8 cellular contexts compared by ENCODE assay signal in the genomic region with DNA sequence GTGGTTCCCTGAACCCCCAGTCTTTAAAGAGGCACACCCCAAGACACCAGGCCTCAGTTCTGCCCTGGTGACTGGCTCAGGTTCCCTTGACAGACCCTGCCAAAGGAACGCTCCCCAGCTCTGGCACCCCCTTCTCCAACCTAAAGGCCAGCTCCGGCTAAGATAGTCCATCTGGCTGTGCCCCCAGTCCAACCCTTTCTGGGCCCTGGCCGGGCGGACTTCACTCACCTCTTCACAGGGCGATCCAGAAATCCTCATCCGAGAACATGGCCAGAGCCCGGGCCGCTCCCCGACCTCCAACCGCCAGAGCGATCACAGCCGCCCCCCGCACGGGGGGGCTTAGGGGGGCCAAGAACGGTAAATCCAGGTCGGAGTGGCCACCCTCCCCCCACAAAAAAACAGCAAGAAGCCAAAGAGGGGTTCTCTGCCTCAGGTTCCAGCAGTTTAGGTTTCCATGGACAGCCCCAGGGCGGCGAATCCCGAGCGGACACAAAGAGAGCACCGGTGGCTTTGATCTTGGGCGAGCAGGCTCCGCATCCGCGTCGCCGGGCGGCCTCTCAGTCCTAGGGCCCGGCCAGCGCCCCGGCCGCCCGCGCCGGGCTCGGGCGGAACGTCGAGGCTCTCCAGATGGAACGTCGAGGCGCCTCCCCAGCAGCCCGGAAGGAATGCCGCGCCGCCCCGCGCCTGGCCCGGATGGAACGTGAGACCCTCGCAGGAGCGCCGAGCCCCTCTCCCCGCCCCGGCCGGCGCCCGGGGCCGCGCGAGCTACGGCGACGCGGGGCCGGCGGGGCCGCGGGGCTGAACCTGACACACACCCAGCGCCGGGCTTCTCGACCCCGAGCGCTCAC. TPM values are rescaled to one million over a fixed set of nuclear protein-coding genes. Genes with fewer than 3 reads are reported as not detected.
DNase-seq lines count a peak whose midpoint lies in the region; ATAC-seq and TF ChIP-seq lines count a peak whose summit lies in the region.

No MANE protein-coding gene starts in this region.

- peak overlapping the region; percentile 55 for H3K27ac Mint-ChIP-seq in CD4-positive, alpha-beta T cell
- H3K27ac Mint-ChIP-seq in activated naive CD4-positive, alpha-beta T cell treated with anti-CD3 and anti-CD28 coated beads, Interleukin-2, amount 10 ng/mL, durations not matched to agents 7 days and 5 days = peak overlapping the region; percentile 88

- peak overlapping the region; percentile 81 for H3K23ac ChIP-seq in IMR-90 (ENCODE audit: low read depth, low read length)

- TF ChIP-seq RAD21 in IMR-90 (IDR thresholded peaks at IDR 0.05; ENCODE audit: low read length) = no peak

- no peak for TF ChIP-seq POLR2A in IMR-90 (IDR thresholded peaks at IDR 0.05; ENCODE audit: low read depth, low read length)

- DNase-seq in CD4-positive, alpha-beta T cell = peak in 3 of 10 experiments; percentile 6 to 16 (median 9)
- DNase-seq in IMR-90 = no peak
- peak; percentile 46 for DNase-seq in activated naive CD4-positive, alpha-beta T cell treated with anti-CD3 and anti-CD28 coated beads, Interleukin-2, amount 10 ng/mL, durations not matched to agents 7 days and 5 days
- DNase-seq in left ventricle myocardium superior = peak; percentile 48
- peak; percentile 64 for DNase-seq in sciatic nerve (ENCODE audit: low spot score)
- no peak for DNase-seq in globus pallidus (ENCODE audit: low spot score)
- no peak for DNase-seq in middle frontal gyrus (ENCODE audit: extremely low spot score, low spot score)

- ATAC-seq in CD4-positive, alpha-beta T cell (ENCODE audit: poor library complexity) = peak; percentile 6
- ATAC-seq in GM19463 (IDR thresholded peaks at IDR 0.05; ENCODE audit: unreplicated experiment) = peak; percentile 2
- peak; percentile 2 for ATAC-seq in IMR-90 (ENCODE audit: low read depth)
- ATAC-seq in left ventricle myocardium superior = peak; percentile 0
- ATAC-seq in sciatic nerve = no peak

- no peak overlapping the region for H2BK120ac ChIP-seq in IMR-90 (ENCODE audit: low read depth, low read length)

- H3K56ac ChIP-seq in IMR-90 (ENCODE audit: extremely low read depth, insufficient read depth, low read length) = peak overlapping the region; percentile 81

- peaks cover 7% of the 10 kb centered on the region for H3K4me1 ChIP-seq in IMR-90 (ENCODE audit: control insufficient read depth, insufficient read depth, low read length)

- dilution Hi-C loops in IMR-90 (cut with HindIII; ENCODE audit: low sequenced_read_pairs, unreplicated experiment) = no loop called here

- in situ Hi-C loops in IMR-90 (cut with MboI; ENCODE audit: low sequenced_read_pairs) = loop anchor here (5.0 kb wide), 1 partner anchor 178 kb away; no protein-coding TSS in a partner anchor

- peak overlapping the region; percentile 94 for H3K9ac ChIP-seq in IMR-90 (ENCODE audit: low read depth, low read length)

- intact Hi-C loops in CD4-positive, alpha-beta T cell (cut with DNase I, micrococcal nuclease) = loop anchor here in 1 of 2 experiments (5.0 kb wide), 1 partner anchor 73 kb away; a partner anchor contains a TSS
- intact Hi-C loops in IMR-90 (cut with micrococcal nuclease) = no loop called here
- intact Hi-C loops in left ventricle myocardium superior (cut with micrococcal nuclease) = loop anchor here (10.0 kb wide), 1 partner anchor 175 kb away; no protein-coding TSS in a partner anchor
- intact Hi-C loops in sciatic nerve (cut with DNase I) = loop anchor here (10.0 kb wide), 2 partner anchors 65 to 175 kb away; no protein-coding TSS in a partner anchor

- H2BK5ac ChIP-seq in IMR-90 (ENCODE audit: low read depth, low read length, poor library complexity, severe bottlenecking) = peak overlapping the region; percentile 98

- H3K27ac ChIP-seq in CD4-positive, alpha-beta T cell (ENCODE audit: low read depth, low read length) = peak overlapping the region; percentile 90
- H3K27ac ChIP-seq in IMR-90 (ENCODE audit: insufficient read depth, low read length) = peak overlapping the region; percentile 98

- peak overlapping the region; percentile 100 for H2AFZ ChIP-seq in IMR-90 (replicated peaks; ENCODE audit: low read length, poor library complexity)

- peaks cover 49% of the 10 kb centered on the region for H4K20me1 ChIP-seq in IMR-90 (ENCODE audit: insufficient read depth, low read length)

- TF ChIP-seq CTCF in CD4-positive, alpha-beta T cell (IDR thresholded peaks at IDR 0.05) = no peak
- TF ChIP-seq CTCF in IMR-90 (conservative IDR thresholded peaks at IDR 0.05; ENCODE audit: low read depth, low read length) = no peak

- H4K8ac ChIP-seq in IMR-90 (ENCODE audit: low read depth in 2 of 2, low read length in 2 of 2) = peak overlapping the region; percentile 82 to 96; a peak in 3 of 4 replicates

- peak overlapping the region; percentile 89 for H4K91ac ChIP-seq in IMR-90 (ENCODE audit: insufficient read depth, low read depth, low read length)

- peaks cover 40% of the 10 kb centered on the region for H3K36me3 Mint-ChIP-seq in CD4-positive, alpha-beta T cell (ENCODE audit: low read depth)
- H3K36me3 Mint-ChIP-seq in activated naive CD4-positive, alpha-beta T cell treated with anti-CD3 and anti-CD28 coated beads, Interleukin-2, amount 10 ng/mL, durations not matched to agents 7 days and 5 days = peaks cover 22% of the 10 kb centered on the region

- peak overlapping the region; percentile 97 for H3K4me2 ChIP-seq in IMR-90 (ENCODE audit: low read depth, low read length)

- peaks cover 6% of the 10 kb centered on the region for H3K36me3 ChIP-seq in IMR-90 (ENCODE audit: control insufficient read depth, insufficient read depth, low read length)

- no peak overlapping the region for H2BK20ac ChIP-seq in IMR-90 (ENCODE audit: low read depth, low read length)

- peak overlapping the region; percentile 83 for H2AK5ac ChIP-seq in IMR-90 (ENCODE audit: low read depth, low read length)

- H3K14ac ChIP-seq in IMR-90 (replicated peaks; ENCODE audit: low read depth, low read length) = peak overlapping the region; percentile 99

- peak overlapping the region; percentile 7; the same call in 1 of the 2 replicates for H4K5ac ChIP-seq in IMR-90 (ENCODE audit: low read depth, low read length)

- peaks cover 24% of the 10 kb centered on the region for H3K9me1 ChIP-seq in IMR-90 (ENCODE audit: insufficient read depth, low read length)

- WGBS in IMR-90 (ENCODE audit: extremely low coverage in 2 of 2, insufficient read length in 1 of 2), 2 experiments = 4% methylated on average over 15 of the region's 74 CpGs; no CpG with 5 or more reads in 1 of the 2 experiments

- H3K9me3 Mint-ChIP-seq in CD4-positive, alpha-beta T cell = no peaks in the 10 kb centered on the region
- H3K9me3 Mint-ChIP-seq in activated naive CD4-positive, alpha-beta T cell treated with anti-CD3 and anti-CD28 coated beads, Interleukin-2, amount 10 ng/mL, durations not matched to agents 7 days and 5 days = no peaks in the 10 kb centered on the region

- H3K79me1 ChIP-seq in IMR-90 (ENCODE audit: low read depth in 1 of 2, low read length in 2 of 2) = peaks cover 14 to 59% of the 10 kb centered on the region in 2 experiments; a peak in 3 of 4 replicates

- no TSS peak for BruUV-seq in IMR-90 (replicated peaks; lab: Mats Ljungman, UMichigan)

- H3K27me3 Mint-ChIP-seq in CD4-positive, alpha-beta T cell = no peaks in the 10 kb centered on the region
- peaks cover 5% of the 10 kb centered on the region for H3K27me3 Mint-ChIP-seq in activated naive CD4-positive, alpha-beta T cell treated with anti-CD3 and anti-CD28 coated beads, Interleukin-2, amount 10 ng/mL, durations not matched to agents 7 days and 5 days

- peak overlapping the region; percentile 92 for H3K4me3 Mint-ChIP-seq in CD4-positive, alpha-beta T cell
- H3K4me3 Mint-ChIP-seq in activated naive CD4-positive, alpha-beta T cell treated with anti-CD3 and anti-CD28 coated beads, Interleukin-2, amount 10 ng/mL, durations not matched to agents 7 days and 5 days = peak overlapping the region; percentile 92

- CTCF ChIA-PET in CD4-positive, alpha-beta T cell (lab: Charles Lee) = interaction anchor here (0.8 to 2.0 kb wide), 3 partner anchors 16 to 146 kb away, joined by 3 to 7 read pairs (median 4); a partner anchor contains a TSS
- CTCF ChIA-PET in IMR-90 (lab: Yijun Ruan, JAX) = no interaction called here
- CTCF ChIA-PET in activated naive CD4-positive, alpha-beta T cell treated with anti-CD3 and anti-CD28 coated beads, Interleukin-2, amount 10 ng/mL, durations not matched to agents 7 days and 5 days (lab: Charles Lee) = interaction anchor here (0.7 to 3.0 kb wide), 5 partner anchors 10 to 40 kb away, joined by 3 to 18 read pairs (median 4); a partner anchor contains a TSS

- peaks cover 64% of the 10 kb centered on the region for H3K4me1 Mint-ChIP-seq in CD4-positive, alpha-beta T cell (ENCODE audit: low read depth)
- peaks cover 60% of the 10 kb centered on the region for H3K4me1 Mint-ChIP-seq in activated naive CD4-positive, alpha-beta T cell treated with anti-CD3 and anti-CD28 coated beads, Interleukin-2, amount 10 ng/mL, durations not matched to agents 7 days and 5 days

- no peak overlapping the region for H2BK15ac ChIP-seq in IMR-90 (ENCODE audit: low read depth, low read length)

- peak overlapping the region; percentile 96 for H3K4ac ChIP-seq in IMR-90 (ENCODE audit: low read depth, low read length)

- POLR2A ChIA-PET in CD4-positive, alpha-beta T cell (lab: Charles Lee) = interaction anchor here (1.0 to 3.4 kb wide), 5 partner anchors 10 to 129 kb away, joined by 3 to 28 read pairs (median 9); a partner anchor contains a TSS
- POLR2A ChIA-PET in IMR-90 (lab: Charles Lee; ENCODE audit: unreplicated experiment) = no interaction called here

- H3K4me3 ChIP-seq in IMR-90 (ENCODE audit: insufficient read depth, low read depth, low read length) = peak overlapping the region; percentile 81

- H2AK9ac ChIP-seq in IMR-90 (replicated peaks; ENCODE audit: low read depth, low read length, poor library complexity) = peak overlapping the region; percentile 98

- H3K9me3 ChIP-seq in CD4-positive, alpha-beta T cell (ENCODE audit: control insufficient read depth, low read length) = no peaks in the 10 kb centered on the region
- H3K9me3 ChIP-seq in IMR-90 (ENCODE audit: control insufficient read depth, insufficient read depth, low read length) = no peaks in the 10 kb centered on the region

- no peak overlapping the region; the same call in 1 of the 2 replicates for H3K18ac ChIP-seq in IMR-90 (ENCODE audit: low read depth, low read length)

- H3K27me3 ChIP-seq in CD4-positive, alpha-beta T cell (ENCODE audit: control insufficient read depth, insufficient read depth, low read length) = no peaks in the 10 kb centered on the region
- no peaks in the 10 kb centered on the region for H3K27me3 ChIP-seq in IMR-90 (ENCODE audit: control insufficient read depth, insufficient read depth, low read length)

RNA-seq across cellular contexts. Expression of a gene that starts 1.0 kb away (rescaled TPM):
- total RNA-seq in CD4-positive, alpha-beta T cell = 100 to 1,000 TPM; 107 to 110 TPM
- total RNA-seq in IMR-90 (2012; rRNA removed) (6.6 and 10.0 TPM in 2 replicates), left ventricle myocardium superior (43.8 TPM), sciatic nerve (123 TPM)
- 24.8 and 25.2 TPM in 2 replicates for polyA plus RNA-seq in IMR-90 (2012; rRNA removed)
- 11.3 and 13.1 TPM in 2 replicates for polyA plus RNA-seq in IMR-90 (2012; cell fraction: cytosol; rRNA removed)
- polyA plus RNA-seq in IMR-90 (2012; cell fraction: nucleus; rRNA removed; ENCODE audit: low replicate concordance) = 81.4 and 106 TPM in 2 replicates

RNA-seq across cellular contexts. Expression of a gene that starts 10.2 kb away (rescaled TPM):
- 1 to 10 TPM; 5.1 to 6.0 TPM for total RNA-seq in CD4-positive, alpha-beta T cell
- total RNA-seq in IMR-90 (2012; rRNA removed) (0.56 and 0.72 TPM in 2 replicates), left ventricle myocardium superior (0.32 TPM), sciatic nerve (2.7 TPM)
- 0.39 and 0.62 TPM in 2 replicates for polyA plus RNA-seq in IMR-90 (2012; rRNA removed)
- polyA plus RNA-seq in IMR-90 (2012; cell fraction: cytosol; rRNA removed) = 0.49 TPM in 1 of 2 replicates, not detected in the other
- polyA plus RNA-seq in IMR-90 (2012; cell fraction: nucleus; rRNA removed; ENCODE audit: low replicate concordance) = 0.39 and 0.55 TPM in 2 replicates

RNA-seq across cellular contexts. Expression of a gene that starts 35.0 kb away (rescaled TPM):
- total RNA-seq in CD4-positive, alpha-beta T cell = 1 to 10 TPM in 1 of 2 experiments, under 1 TPM in 1; 0.71 to 1.1 TPM
- total RNA-seq in IMR-90 (2012; rRNA removed) (under 0.01 TPM in 2 replicates), left ventricle myocardium superior (0.52 TPM), sciatic nerve (54.5 TPM)
- 0.01 and 0.07 TPM in 2 replicates for polyA plus RNA-seq in IMR-90 (2012; rRNA removed)
- 0.01 and 0.05 TPM in 2 replicates for polyA plus RNA-seq in IMR-90 (2012; cell fraction: cytosol; rRNA removed)
- polyA plus RNA-seq in IMR-90 (2012; cell fraction: nucleus; rRNA removed; ENCODE audit: low replicate concordance) = 0.08 and 0.25 TPM in 2 replicates

RNA-seq across cellular contexts. Expression of a gene that starts 41.0 kb away (rescaled TPM):
- total RNA-seq in CD4-positive, alpha-beta T cell = 10 to 100 TPM; 34.6 to 38.2 TPM
- total RNA-seq in IMR-90 (2012; rRNA removed) (76.4 and 106 TPM in 2 replicates), left ventricle myocardium superior (78.1 TPM), sciatic nerve (46.4 TPM)
- polyA plus RNA-seq in IMR-90 (2012; rRNA removed) = 67.8 and 81.1 TPM in 2 replicates
- 32.2 and 43.2 TPM in 2 replicates for polyA plus RNA-seq in IMR-90 (2012; cell fraction: cytosol; rRNA removed)
- 17.6 and 73.2 TPM in 2 replicates for polyA plus RNA-seq in IMR-90 (2012; cell fraction: nucleus; rRNA removed; ENCODE audit: low replicate concordance)

RNA-seq across cellular contexts. Expression of a gene that starts 51.0 kb away (rescaled TPM):
- total RNA-seq in CD4-positive, alpha-beta T cell = 100 to 1,000 TPM; 401 to 418 TPM
- total RNA-seq in IMR-90 (2012; rRNA removed) = 18.1 and 33.0 TPM in 2 replicates
- polyA plus RNA-seq in IMR-90 (2012; rRNA removed) = 44.6 and 46.3 TPM in 2 replicates
- 14.6 and 27.3 TPM in 2 replicates for polyA plus RNA-seq in IMR-90 (2012; cell fraction: cytosol; rRNA removed)
- 151 and 243 TPM in 2 replicates for polyA plus RNA-seq in IMR-90 (2012; cell fraction: nucleus; rRNA removed; ENCODE audit: low replicate concordance)
- total RNA-seq in left ventricle myocardium superior = 30.7 TPM
- total RNA-seq in sciatic nerve = 99.1 TPM

Comparison
In these comparisons a context has a peak if more than half of its experiments do, and no peak if none do; other contexts are left out.
1. DNase-seq: peak in activated naive CD4-positive, alpha-beta T cell treated with anti-CD3 and anti-CD28 coated beads, Interleukin-2, amount 10 ng/mL, durations not matched to agents 7 days and 5 days (single experiment), left ventricle myocardium superior (single experiment) and sciatic nerve (single experiment); none in IMR-90 (single experiment), globus pallidus (single experiment) and middle frontal gyrus (single experiment).
2. RNA of a gene that starts 35.0 kb away (total RNA-seq): 54.5 TPM in sciatic nerve (single experiment); 0.71 to 1.1 TPM in CD4-positive, alpha-beta T cell, 0.52 TPM in left ventricle myocardium superior (single experiment) and under 0.01 TPM in IMR-90; every median in the first group is over 10 times any median in the second.